Comparison of ENCODE assay signal across 1 cellular context in genomic region chr5:91379602-91380490, GRCh38.
TF ChIP-seq lines count a peak whose summit lies in the region.

No MANE protein-coding gene starts in this region.

TF ChIP-seq in K562, 482 proteins besides CTCF, POLR2A, EP300 and RAD21 (continued from another document and continues in another):
- TF ChIP-seq REST (CRISPR knock-in tag; IDR thresholded peaks at IDR 0.05; ENCODE audit: low read depth) (0 out of 2 replicates have a peak, but pooled peaks have one; percentile 17), EZH2 (IDR thresholded peaks at IDR 0.05; ENCODE audit: borderline replicate concordance, low read depth, low read length) (no peak), ZNF140 (CRISPR knock-in tag; IDR thresholded peaks at IDR 0.05) (no peak), RBM17 (IDR thresholded peaks at IDR 0.05; ENCODE audit: borderline replicate concordance, low read depth, low read length) (no peak), ZNF354B (CRISPR knock-in tag; IDR thresholded peaks at IDR 0.05) (no peak), KAT8 (IDR thresholded peaks at IDR 0.05; ENCODE audit: low read depth) (no peak), TCF3 (CRISPR knock-in tag; IDR thresholded peaks at IDR 0.05) (no peak), HMGN3 (IDR thresholded peaks at IDR 0.05; ENCODE audit: borderline replicate concordance, extremely low read depth, insufficient read length, low read depth, low read length) (peak; percentile 96), JUN (IDR thresholded peaks at IDR 0.05; ENCODE audit: borderline replicate concordance, low read depth, low read length) (no peak), JUN (CRISPR knock-in tag; IDR thresholded peaks at IDR 0.05; ENCODE audit: borderline replicate concordance) (no peak), ZNF583 (CRISPR knock-in tag; IDR thresholded peaks at IDR 0.05) (no peak), ZBTB49 (CRISPR knock-in tag; IDR thresholded peaks at IDR 0.05; ENCODE audit: borderline replicate concordance) (no peak), KDM5B (IDR thresholded peaks at IDR 0.05; ENCODE audit: insufficient replicate concordance, low read depth, low read length) (peak; percentile 72), STAT6 (CRISPR knock-in tag; IDR thresholded peaks at IDR 0.05) (no peak), ZSCAN32 (CRISPR knock-in tag; IDR thresholded peaks at IDR 0.05) (no peak), SAFB2 (IDR thresholded peaks at IDR 0.05; ENCODE audit: borderline replicate concordance, low read depth, low read length, severe bottlenecking) (no peak), ZNF165 (CRISPR knock-in tag; IDR thresholded peaks at IDR 0.05; ENCODE audit: borderline replicate concordance) (no peak), ATF4 (CRISPR knock-in tag; IDR thresholded peaks at IDR 0.05) (no peak), CSDE1 (IDR thresholded peaks at IDR 0.05) (no peak), PTRF (tag; IDR thresholded peaks at IDR 0.05) (no peak), USF1 (CRISPR knock-in tag; IDR thresholded peaks at IDR 0.05) (no peak), KDM2B (CRISPR knock-in tag; IDR thresholded peaks at IDR 0.05) (no peak), CREBBP (IDR thresholded peaks at IDR 0.05; ENCODE audit: low read depth, low read length) (no peak), NFYB (IDR thresholded peaks at IDR 0.05; ENCODE audit: extremely low read depth, insufficient read length) (no peak), ZNF24 (IDR thresholded peaks at IDR 0.05) (0 out of 2 replicates have a peak, but pooled peaks have one; percentile 34), PHB2 (IDR thresholded peaks at IDR 0.05; ENCODE audit: low read depth) (no peak), ZNF316 (IDR thresholded peaks at IDR 0.05) (peak; percentile 99), SETDB1 (IDR thresholded peaks at IDR 0.05; ENCODE audit: low read length) (no peak), TCF7L2 (IDR thresholded peaks at IDR 0.05; ENCODE audit: low read depth, low read length) (no peak), MXI1 (IDR thresholded peaks at IDR 0.05; ENCODE audit: low read depth, low read length) (no peak), ZNF384 (IDR thresholded peaks at IDR 0.05; ENCODE audit: low read depth, low read length) (no peak), POLR2B (IDR thresholded peaks at IDR 0.05; ENCODE audit: low read depth, partially characterized antibody) (peak; percentile 47), DIDO1 (tag; IDR thresholded peaks at IDR 0.05; ENCODE audit: low read depth) (no peak), BACH1 (tag; IDR thresholded peaks at IDR 0.05) (peak; percentile 53; the same call in 1 of the 2 replicates), LCOR (CRISPR knock-in tag; IDR thresholded peaks at IDR 0.05) (0 out of 2 replicates have a peak, but pooled peaks have one; percentile 85), E2F6 (IDR thresholded peaks at IDR 0.05; ENCODE audit: borderline replicate concordance in 1 of 2, extremely low read depth in 1 of 2, insufficient read depth in 1 of 2, insufficient read length in 1 of 2, low read depth in 1 of 2, low read length in 1 of 2, poor library complexity in 1 of 2, severe bottlenecking in 1 of 2) (peak; percentile 16 to 36), MAFF (IDR thresholded peaks at IDR 0.05; ENCODE audit: low read length) (peak; percentile 96), FOXO4 (CRISPR knock-in tag; IDR thresholded peaks at IDR 0.05) (no peak), HOMEZ (CRISPR knock-in tag; IDR thresholded peaks at IDR 0.05) (no peak), SRSF7 (optimal IDR thresholded peaks at IDR 0.05; ENCODE audit: low read depth, low read length) (no peak), RBFOX2 (IDR thresholded peaks at IDR 0.05; ENCODE audit: low read depth, low read length) (peak; percentile 89), HSF4 (CRISPR knock-in tag; IDR thresholded peaks at IDR 0.05; ENCODE audit: borderline replicate concordance) (no peak), ZNF436 (CRISPR knock-in tag; IDR thresholded peaks at IDR 0.05) (0 out of 2 replicates have a peak, but pooled peaks have one; percentile 27), KLF1 (tag; IDR thresholded peaks at IDR 0.05) (no peak), ZNF277 (CRISPR knock-in tag; IDR thresholded peaks at IDR 0.05; ENCODE audit: borderline replicate concordance) (no peak), MTF1 (CRISPR knock-in tag; IDR thresholded peaks at IDR 0.05; ENCODE audit: borderline replicate concordance) (no peak), BRF1 (IDR thresholded peaks at IDR 0.05; ENCODE audit: borderline replicate concordance, extremely low read depth, insufficient read length) (no peak), HLTF (IDR thresholded peaks at IDR 0.05) (no peak), NCOA4 (IDR thresholded peaks at IDR 0.05; ENCODE audit: partially characterized antibody) (no peak), ARID3B (CRISPR knock-in tag; IDR thresholded peaks at IDR 0.05; ENCODE audit: borderline replicate concordance) (no peak), SMARCC2 (IDR thresholded peaks at IDR 0.05; ENCODE audit: low read depth) (no peak), ZNF175 (CRISPR knock-in tag; IDR thresholded peaks at IDR 0.05; ENCODE audit: low read depth) (no peak), COPS2 (conservative IDR thresholded peaks at IDR 0.05) (no peak), MAFK (IDR thresholded peaks at IDR 0.05; ENCODE audit: low read length) (peak; percentile 98), KAT2B (IDR thresholded peaks at IDR 0.05; ENCODE audit: low read depth, low read length) (peak; percentile 85), SLC30A9 (CRISPR knock-in tag; IDR thresholded peaks at IDR 0.05) (no peak)
